8 cellular contexts compared by ENCODE assay signal in genomic region chr11:120337896-120338840, GRCh38. TPM values are rescaled to one million over a fixed set of nuclear protein-coding genes. Genes with fewer than 3 reads are reported as not detected.
DNase-seq lines count a peak whose midpoint lies in the region; ATAC-seq and TF ChIP-seq lines count a peak whose summit lies in the region.

No MANE protein-coding gene starts in this region.

- H3K36me3 ChIP-seq in SJSA1 = peaks cover 5% of the 10 kb centered on the region

- H3K4me1 ChIP-seq in SJSA1 (replicated peaks) = peaks cover 13% of the 10 kb centered on the region

- DNase-seq in NCI-H510A treated with DMSO at 0.1 percent for 48 hours (lab: John Stamatoyannopoulos, UW) = peak; percentile 38
- no peak for DNase-seq in NCI-H510A (lab: John Stamatoyannopoulos, UW)
- DNase-seq in SJSA1 (ENCODE audit: low read depth in 1 of 2, low spot score in 2 of 2) = no peak
- no peak for DNase-seq in epithelial cell of proximal tubule (ENCODE audit: low read depth)
- DNase-seq in pons (ENCODE audit: low spot score) = peak; percentile 25
- DNase-seq in stimulated activated CD4-positive, alpha-beta T cell treated with anti-CD3 and anti-CD28 coated beads, Interleukin-4, amount 100 ng/mL, for 4 hours = no peak
- no peak for DNase-seq in putamen (ENCODE audit: low spot score)

- H3K27ac ChIP-seq in SJSA1 = no peak overlapping the region

- no peak for TF ChIP-seq CTCF in epithelial cell of proximal tubule (conservative IDR thresholded peaks at IDR 0.05; ENCODE audit: low read depth, low read length)

- H3K27me3 ChIP-seq in SJSA1 (replicated peaks) = no peaks in the 10 kb centered on the region

- no peaks in the 10 kb centered on the region for H3K9me3 ChIP-seq in SJSA1 (replicated peaks)

- H3K4me3 ChIP-seq in SJSA1 (peak overlapping the region; percentile 95), epithelial cell of proximal tubule (ENCODE audit: low read depth, low read length) (peak overlapping the region; percentile 63)

- no peak for ATAC-seq in HG02610 (IDR thresholded peaks at IDR 0.05; ENCODE audit: unreplicated experiment)

RNA-seq across cellular contexts. Expression of gene ARHGEF12, which starts 2.0 kb away (rescaled TPM):
- 29.6 and 36.9 TPM in 2 replicates for total RNA-seq in SJSA1 (2014; rRNA removed; shearing (Covaris generic))
- total RNA-seq in epithelial cell of proximal tubule = 29.4 and 36.5 TPM in 2 replicates

RNA-seq across cellular contexts. Expression of gene TLCD5, which starts 13.1 kb away (rescaled TPM):
- 2.6 and 4.6 TPM in 2 replicates for total RNA-seq in SJSA1 (2014; rRNA removed; shearing (Covaris generic))
- total RNA-seq in epithelial cell of proximal tubule = 4.7 and 23.1 TPM in 2 replicates

Comparison
In these comparisons a context has a peak if more than half of its experiments do, and no peak if none do; other contexts are left out.
1. DNase-seq: peak in NCI-H510A treated with DMSO at 0.1 percent for 48 hours (single experiment) and pons (single experiment); none in NCI-H510A (single experiment), SJSA1 (0 of 2), epithelial cell of proximal tubule (single experiment), stimulated activated CD4-positive, alpha-beta T cell treated with anti-CD3 and anti-CD28 coated beads, Interleukin-4, amount 100 ng/mL, for 4 hours (0 of 2) and putamen (single experiment).